15 cellular contexts compared by ENCODE assay signal in the genomic region with DNA sequence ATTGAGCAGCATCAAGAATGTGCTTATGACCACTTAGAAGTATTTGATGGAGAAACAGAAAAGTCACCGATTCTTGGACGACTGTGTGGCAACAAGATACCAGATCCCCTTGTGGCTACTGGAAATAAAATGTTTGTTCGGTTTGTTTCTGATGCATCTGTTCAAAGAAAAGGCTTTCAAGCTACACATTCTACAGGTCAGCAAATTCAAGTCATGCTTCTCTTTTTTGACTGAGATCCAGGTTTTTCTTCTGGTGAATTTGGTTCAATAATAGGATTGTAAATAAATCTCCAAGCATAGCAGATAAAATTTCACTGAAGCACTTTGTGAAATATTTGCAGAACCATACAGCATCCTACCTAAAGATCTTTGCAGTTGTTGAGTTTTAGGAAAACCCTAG.
DNase-seq lines count a peak whose midpoint lies in the region; ATAC-seq and TF ChIP-seq lines count a peak whose summit lies in the region.
"Had no signal": no experiment of that assay in that cellular context is flagged by ENCODE, and none has a peak within 500 bp of the region (broad histone marks: within the 10 kb centered on the region; RNA-seq: fewer than 3 reads in every experiment).

No MANE protein-coding gene starts in this region.

- H3K9ac ChIP-seq in mammary epithelial cell (ENCODE audit: insufficient read depth, low read length): no peak overlapping the region
- H3K9ac ChIP-seq: BLaER1 treated with 17β-estradiol and CSF1 and Interleukin-3, amounts not matched to agents 10 nM and 100 nM had no signal

- no peaks in the 10 kb centered on the region for H3K4me1 ChIP-seq in mammary epithelial cell (ENCODE audit: insufficient read depth, low read length)
- H3K4me1 ChIP-seq: BLaER1 treated with 17β-estradiol and CSF1 and Interleukin-3, amounts not matched to agents 10 nM and 100 nM; heart right ventricle; left lung had no signal

- intact Hi-C loops in mammary epithelial cell (cut with micrococcal nuclease): loop anchor here (5.0 to 10.0 kb wide), 3 partner anchors 384 to 959 kb away; no protein-coding TSS in a partner anchor
- intact Hi-C loops in MCF 10A (cut with micrococcal nuclease): loop anchor here (5.0 kb wide), 1 partner anchor 501 kb away; no protein-coding TSS in a partner anchor
- intact Hi-C loops in dorsolateral prefrontal cortex (cut with DNase I): loop anchor here (5.0 to 10.0 kb wide), 2 partner anchors 226 to 554 kb away; no protein-coding TSS in a partner anchor
- intact Hi-C loops in left ventricle myocardium superior (cut with micrococcal nuclease): loop anchor here (1.0 kb wide), 1 partner anchor 554 kb away; no protein-coding TSS in a partner anchor

- H3K9me3 Mint-ChIP-seq in MCF 10A (ENCODE audit: unreplicated experiment): no peaks in the 10 kb centered on the region
- H3K9me3 Mint-ChIP-seq: activated naive CD8-positive, alpha-beta T cell treated with anti-CD3 and anti-CD28 coated beads for 36 hours; activated T-helper 2 cell treated with anti-CD3 and anti-CD28 coated beads, Interferon-gamma antibody, Interleukin-2, Interleukin-4, amounts not matched to agents 10 μg/mL and 5 μg/mL and 100 μg/mL, durations not matched to agents 14 hours and 24 hours and 36 hours; nephron had no signal

- H3K27ac Mint-ChIP-seq in MCF 10A (ENCODE audit: low read depth, unreplicated experiment): no peak overlapping the region
- H3K27ac Mint-ChIP-seq: activated naive CD8-positive, alpha-beta T cell treated with anti-CD3 and anti-CD28 coated beads for 36 hours; activated T-helper 2 cell treated with anti-CD3 and anti-CD28 coated beads, Interferon-gamma antibody, Interleukin-2, Interleukin-4, amounts not matched to agents 10 μg/mL and 5 μg/mL and 100 μg/mL, durations not matched to agents 14 hours and 24 hours and 36 hours; nephron had no signal

- H3K4me3 Mint-ChIP-seq in MCF 10A (ENCODE audit: unreplicated experiment): no peak overlapping the region
- H3K4me3 Mint-ChIP-seq: activated naive CD8-positive, alpha-beta T cell treated with anti-CD3 and anti-CD28 coated beads for 36 hours; nephron had no signal

- H3K27me3 ChIP-seq in mammary epithelial cell (ENCODE audit: insufficient read depth, low read length): no peaks in the 10 kb centered on the region
- H3K27me3 ChIP-seq in dorsolateral prefrontal cortex: peaks cover 0 to 7% (median 0%) of the 10 kb centered on the region in 45 donors
- H3K27me3 ChIP-seq: BLaER1 treated with 17β-estradiol and CSF1 and Interleukin-3, amounts not matched to agents 10 nM and 100 nM; left lung had no signal

- no peaks in the 10 kb centered on the region for H3K79me2 ChIP-seq in mammary epithelial cell (ENCODE audit: insufficient read depth, low read length)

- ATAC-seq in HG02938 (IDR thresholded peaks at IDR 0.05; ENCODE audit: unreplicated experiment) (no peak), HG02970 (IDR thresholded peaks at IDR 0.05; ENCODE audit: low FRiP score, unreplicated experiment) (no peak), left ventricle myocardium superior (no peak)
- ATAC-seq: heart right ventricle had no signal

- no peaks in the 10 kb centered on the region for H3K4me1 Mint-ChIP-seq in MCF 10A (ENCODE audit: insufficient read depth, unreplicated experiment)
- H3K4me1 Mint-ChIP-seq: activated naive CD8-positive, alpha-beta T cell treated with anti-CD3 and anti-CD28 coated beads for 36 hours had no signal

- POLR2A ChIA-PET in MCF 10A (lab: Yijun Ruan, JAX): interaction anchor here (1.1 to 1.5 kb wide), 4 partner anchors 217 to 257 kb away, joined by 3 to 7 read pairs (median 6); no protein-coding TSS in a partner anchor

- H4K20me1 ChIP-seq in mammary epithelial cell (ENCODE audit: insufficient read depth, low read length): no peaks in the 10 kb centered on the region
- H4K20me1 ChIP-seq: BLaER1 treated with 17β-estradiol and CSF1 and Interleukin-3, amounts not matched to agents 10 nM and 100 nM had no signal

- no peaks in the 10 kb centered on the region for H3K36me3 ChIP-seq in mammary epithelial cell (ENCODE audit: insufficient read depth, low read length)
- H3K36me3 ChIP-seq: BLaER1 treated with 17β-estradiol and CSF1 and Interleukin-3, amounts not matched to agents 10 nM and 100 nM; heart right ventricle; left lung had no signal

- dilution Hi-C loops in mammary epithelial cell (cut with HindIII; ENCODE audit: low sequenced_read_pairs): loop anchor here (25.0 kb wide), 1 partner anchor 554 kb away; no protein-coding TSS in a partner anchor

- in situ Hi-C loops in mammary epithelial cell (cut with MboI; ENCODE audit: low sequenced_read_pairs in 2 of 2): loop anchor here (5.0 to 25.0 kb wide), 3 partner anchors 229 to 556 kb away; a partner anchor contains a TSS

- H3K27me3 Mint-ChIP-seq in MCF 10A (ENCODE audit: insufficient read depth, unreplicated experiment): no peaks in the 10 kb centered on the region

- no peak for DNase-seq in mammary epithelial cell
- DNase-seq in MCF 10A (ENCODE audit: unreplicated experiment): no peak
- DNase-seq in NCI-H748 (lab: John Stamatoyannopoulos, UW; ENCODE audit: unreplicated experiment): peak; percentile 80
- peak; percentile 2 for DNase-seq in choroid plexus epithelial cell (ENCODE audit: low read depth)
- no peak for DNase-seq in dorsolateral prefrontal cortex
- DNase-seq in left ventricle myocardium superior: no peak
- DNase-seq: activated naive CD8-positive, alpha-beta T cell treated with anti-CD3 and anti-CD28 coated beads for 36 hours; Calu3; heart right ventricle; left lung had no signal

- BruUV-seq in mammary epithelial cell (replicated peaks; lab: Mats Ljungman, UMichigan): no TSS peak
- no TSS peak for BruUV-seq in MCF 10A (replicated peaks; lab: Mats Ljungman, UMichigan)

- H2AFZ ChIP-seq in mammary epithelial cell (ENCODE audit: low read depth, low read length): peak overlapping the region; percentile 20

- no peaks in the 10 kb centered on the region for H3K36me3 Mint-ChIP-seq in MCF 10A (ENCODE audit: insufficient read depth, unreplicated experiment)
- H3K36me3 Mint-ChIP-seq: activated naive CD8-positive, alpha-beta T cell treated with anti-CD3 and anti-CD28 coated beads for 36 hours had no signal

- H3K9me3 ChIP-seq in mammary epithelial cell (replicated peaks; ENCODE audit: insufficient read depth, low read length): no peaks in the 10 kb centered on the region
- H3K9me3 ChIP-seq: BLaER1 treated with 17β-estradiol and CSF1 and Interleukin-3, amounts not matched to agents 10 nM and 100 nM; heart right ventricle; left lung had no signal

- no peak overlapping the region for H3K4me3 ChIP-seq in mammary epithelial cell (replicated peaks in 1 of 3; ENCODE audit: insufficient read depth in 1 of 3, low read depth in 2 of 3, low read length in 3 of 3)
- no peak overlapping the region for H3K4me3 ChIP-seq in choroid plexus epithelial cell (ENCODE audit: low read depth, low read length)
- H3K4me3 ChIP-seq in dorsolateral prefrontal cortex: no peak overlapping the region
- H3K4me3 ChIP-seq: BLaER1 treated with 17β-estradiol and CSF1 and Interleukin-3, amounts not matched to agents 10 nM and 100 nM; heart right ventricle; left lung had no signal

- WGBS in mammary epithelial cell (ENCODE audit: low coverage, missing lambda C conversion rate): 56% methylated on average over 3 of the region's 3 CpGs

- no peak for TF ChIP-seq CTCF in mammary epithelial cell (conservative IDR thresholded peaks at IDR 0.05 in 1 of 2, IDR thresholded peaks at IDR 0.05 in 1 of 2; ENCODE audit: extremely low read depth in 1 of 2, insufficient read depth in 1 of 2, low read depth in 1 of 2, low read length in 2 of 2)
- TF ChIP-seq CTCF in MCF 10A (IDR thresholded peaks at IDR 0.05; ENCODE audit: unreplicated experiment): no peak
- TF ChIP-seq CTCF in choroid plexus epithelial cell (conservative IDR thresholded peaks at IDR 0.05; ENCODE audit: low read depth, low read length): no peak
- no peak for TF ChIP-seq CTCF in dorsolateral prefrontal cortex (IDR thresholded peaks at IDR 0.05 in 54 of 56, conservative IDR thresholded peaks at IDR 0.05 in 2 of 56; ENCODE audit: low read depth in 1 of 56, partially characterized antibody in 56 of 56)

- no peak overlapping the region for H3K4me2 ChIP-seq in mammary epithelial cell (ENCODE audit: insufficient read depth, low read depth, low read length)
- H3K4me2 ChIP-seq: BLaER1 treated with 17β-estradiol and CSF1 and Interleukin-3, amounts not matched to agents 10 nM and 100 nM had no signal

- no peak overlapping the region for H3K27ac ChIP-seq in mammary epithelial cell (ENCODE audit: insufficient read depth, low read depth, low read length)
- H3K27ac ChIP-seq in dorsolateral prefrontal cortex: no peak overlapping the region
- H3K27ac ChIP-seq: BLaER1 treated with 17β-estradiol and CSF1 and Interleukin-3, amounts not matched to agents 10 nM and 100 nM; heart right ventricle; left lung had no signal

- CTCF ChIA-PET in mammary epithelial cell (lab: Charles Lee; ENCODE audit: low non-redundant PET): no interaction called here
- CTCF ChIA-PET in MCF 10A (lab: Yijun Ruan, JAX): interaction anchor here (0.6 to 1.9 kb wide), 19 partner anchors 21 to 601 kb away, joined by 3 to 7 read pairs (median 4); no protein-coding TSS in a partner anchor

Comparison
In these comparisons a context has a peak if more than half of its experiments do, and no peak if none do; other contexts are left out.
1. DNase-seq: peak in NCI-H748 (single experiment) and choroid plexus epithelial cell (single experiment); none in mammary epithelial cell (single experiment), MCF 10A (single experiment), dorsolateral prefrontal cortex (0 of 10) and left ventricle myocardium superior (single experiment).